In genomic region chr9:89744255-89744648, GRCh38 we compare ENCODE assay signal across 17 cellular contexts.
DNase-seq lines count a peak whose midpoint lies in the region; ATAC-seq and TF ChIP-seq lines count a peak whose summit lies in the region.
"Had no signal": no experiment of that assay in that cellular context is flagged by ENCODE, and none has a peak within 500 bp of the region (broad histone marks: within the 10 kb centered on the region; RNA-seq: fewer than 3 reads in every experiment).

No MANE protein-coding gene starts in this region.

- no peak overlapping the region for H2AFZ ChIP-seq in DND-41 (ENCODE audit: low read depth, low read length)

- no peak overlapping the region for H3K4me3 ChIP-seq in DND-41 (ENCODE audit: low read depth in 1 of 2, low read length in 2 of 2)
- H3K4me3 ChIP-seq in mesendoderm (ENCODE audit: low read length): no peak overlapping the region
- H3K4me3 ChIP-seq in left ventricle myocardium inferior: no peak overlapping the region
- H3K4me3 ChIP-seq: tibial artery had no signal

- peak overlapping the region; percentile 6 for H3K56ac ChIP-seq in mesendoderm (ENCODE audit: low read length)

- H3K9me3 ChIP-seq in DND-41 (ENCODE audit: insufficient read depth, low read length, severe bottlenecking) (no peaks in the 10 kb centered on the region), left ventricle myocardium inferior (replicated peaks) (peaks cover 6% of the 10 kb centered on the region)
- H3K9me3 ChIP-seq: tibial artery had no signal

- POLR2A ChIA-PET in activated CD8-positive, alpha-beta T cell treated with anti-CD3 and anti-CD28 coated beads, Interleukin-2, amount 10 ng/mL, durations not matched to agents 7 days and 5 days (lab: Charles Lee): interaction anchor here (0.6 to 3.4 kb wide), 13 partner anchors 16 to 187 kb away, joined by 3 to 50 read pairs (median 3); partner anchors contain the start of gene GADD45G

- peak overlapping the region; percentile 39 for H3K4me2 ChIP-seq in DND-41 (ENCODE audit: insufficient read depth, low read length)
- no peak overlapping the region for H3K4me2 ChIP-seq in mesendoderm (ENCODE audit: low read length)

- H3K36me3 Mint-ChIP-seq in T-helper 1 cell treated with Interleukin-12 subunit alpha and Interleukin-12 subunit beta and Interleukin-4 antibody, amounts not matched to agents 30 μg/mL and 1 μg/mL, for 36 hours (ENCODE audit: low read depth): peaks cover 13% of the 10 kb centered on the region
- peaks cover 6% of the 10 kb centered on the region for H3K36me3 Mint-ChIP-seq in activated CD8-positive, alpha-beta T cell treated with anti-CD3 and anti-CD28 coated beads, Interleukin-2, amount 10 ng/mL, durations not matched to agents 7 days and 5 days (ENCODE audit: low read depth)

- H3K18ac ChIP-seq in mesendoderm (ENCODE audit: low read length): peak overlapping the region; percentile 28

- H3K36me3 ChIP-seq in DND-41 (ENCODE audit: insufficient read depth, low read length) (no peaks in the 10 kb centered on the region), mesendoderm (ENCODE audit: control insufficient read depth, insufficient read depth, low read length) (no peaks in the 10 kb centered on the region), left ventricle myocardium inferior (no peaks in the 10 kb centered on the region)
- H3K36me3 ChIP-seq: tibial artery had no signal

- no peaks in the 10 kb centered on the region for H3K27me3 Mint-ChIP-seq in T-helper 1 cell treated with Interleukin-12 subunit alpha and Interleukin-12 subunit beta and Interleukin-4 antibody, amounts not matched to agents 30 μg/mL and 1 μg/mL, for 36 hours (ENCODE audit: low read depth)
- H3K27me3 Mint-ChIP-seq in activated CD8-positive, alpha-beta T cell treated with anti-CD3 and anti-CD28 coated beads, Interleukin-2, amount 10 ng/mL, durations not matched to agents 7 days and 5 days (ENCODE audit: low read depth): no peaks in the 10 kb centered on the region

- no peak overlapping the region for H2BK15ac ChIP-seq in mesendoderm (replicated peaks; ENCODE audit: low read depth)

- DNase-seq in T-helper 1 cell: no peak
- no peak for DNase-seq in DND-41
- no peak for DNase-seq in activated CD8-positive, alpha-beta T cell treated with anti-CD3 and anti-CD28 coated beads, Interleukin-2, amount 10 ng/mL, durations not matched to agents 7 days and 5 days
- DNase-seq in mesendoderm: no peak
- no peak for DNase-seq in NCI-H510A (lab: John Stamatoyannopoulos, UW)
- no peak for DNase-seq in left ventricle myocardium inferior
- no peak for DNase-seq in stimulated activated CD8-positive, alpha-beta memory T cell treated with anti-CD3 and anti-CD28 coated beads, Interleukin-4, amount 100 ng/mL, for 48 hours
- DNase-seq: amniotic stem cell, DMS53, HCEC 1CT, Karpas-422, mesenchymal stem cell, NCI-H1105 treated with DMSO at 0.1 percent for 48 hours, tibial artery had no signal

- H3K9ac ChIP-seq in DND-41 (ENCODE audit: low read depth, low read length): peak overlapping the region; percentile 47
- H3K9ac ChIP-seq in mesendoderm (ENCODE audit: low read length): no peak overlapping the region

- peak overlapping the region; percentile 93 for H3K27ac ChIP-seq in DND-41 (ENCODE audit: low read length)
- H3K27ac ChIP-seq in mesendoderm (ENCODE audit: low read depth, low read length): no peak overlapping the region
- H3K27ac ChIP-seq in left ventricle myocardium inferior (replicated peaks): no peak overlapping the region
- H3K27ac ChIP-seq: 22Rv1, tibial artery had no signal

- no peaks in the 10 kb centered on the region for H3K79me2 ChIP-seq in DND-41 (ENCODE audit: insufficient read depth, low read length)
- no peaks in the 10 kb centered on the region for H3K79me2 ChIP-seq in mesendoderm (ENCODE audit: control insufficient read depth, insufficient read depth, low read length)

- no peaks in the 10 kb centered on the region for H3K79me1 ChIP-seq in mesendoderm (ENCODE audit: low read length)

- peak overlapping the region; percentile 68 for H2AK5ac ChIP-seq in mesendoderm (ENCODE audit: low read length)

- no peak overlapping the region for H2BK120ac ChIP-seq in mesendoderm (ENCODE audit: low read depth, low read length)

- no peak for TF ChIP-seq CTCF in DND-41 (IDR thresholded peaks at IDR 0.05; ENCODE audit: borderline replicate concordance, extremely low read depth, low read length, poor library complexity, severe bottlenecking)
- TF ChIP-seq CTCF in left ventricle myocardium inferior (IDR thresholded peaks at IDR 0.05; ENCODE audit: borderline replicate concordance): no peak

- peaks cover 74% of the 10 kb centered on the region for H3K4me1 Mint-ChIP-seq in T-helper 1 cell treated with Interleukin-12 subunit alpha and Interleukin-12 subunit beta and Interleukin-4 antibody, amounts not matched to agents 30 μg/mL and 1 μg/mL, for 36 hours (ENCODE audit: low read depth)
- peaks cover 91% of the 10 kb centered on the region for H3K4me1 Mint-ChIP-seq in activated CD8-positive, alpha-beta T cell treated with anti-CD3 and anti-CD28 coated beads, Interleukin-2, amount 10 ng/mL, durations not matched to agents 7 days and 5 days (ENCODE audit: low read depth)

- no peak for ATAC-seq in DND-41 (ENCODE audit: insufficient read depth, low read depth)
- no peak for ATAC-seq in activated CD8-positive, alpha-beta T cell treated with anti-CD3 and anti-CD28 coated beads, Interleukin-2, amount 10 ng/mL, durations not matched to agents 7 days and 5 days
- ATAC-seq: PC-3 had no signal

- no peak overlapping the region for H3K23ac ChIP-seq in mesendoderm (ENCODE audit: low read length)

- CTCF ChIA-PET in activated CD8-positive, alpha-beta T cell treated with anti-CD3 and anti-CD28 coated beads, Interleukin-2, amount 10 ng/mL, durations not matched to agents 7 days and 5 days (lab: Charles Lee): interaction anchor here (0.9 to 3.9 kb wide), 19 partner anchors 10 to 355 kb away, joined by 3 to 46 read pairs (median 5); partner anchors contain the start of gene GADD45G

- H3K4me3 Mint-ChIP-seq in T-helper 1 cell treated with Interleukin-12 subunit alpha and Interleukin-12 subunit beta and Interleukin-4 antibody, amounts not matched to agents 30 μg/mL and 1 μg/mL, for 36 hours: peak overlapping the region; percentile 80
- H3K4me3 Mint-ChIP-seq in activated CD8-positive, alpha-beta T cell treated with anti-CD3 and anti-CD28 coated beads, Interleukin-2, amount 10 ng/mL, durations not matched to agents 7 days and 5 days: peak overlapping the region; percentile 67

- intact Hi-C loops in left ventricle myocardium inferior (cut with micrococcal nuclease): no loop called here

- peak overlapping the region; percentile 70 for H3K4ac ChIP-seq in mesendoderm (ENCODE audit: low read depth, low read length)

- WGBS in mesendoderm (ENCODE audit: extremely low coverage, insufficient coverage, low lambda C conversion rate): no CpG with 5 or more reads among the region's 8 CpGs

- H4K8ac ChIP-seq in mesendoderm (ENCODE audit: low read depth, low read length): no peak overlapping the region

- peaks cover 71% of the 10 kb centered on the region for H3K4me1 ChIP-seq in DND-41 (ENCODE audit: insufficient read depth, low read length)
- H3K4me1 ChIP-seq in mesendoderm (ENCODE audit: control insufficient read depth, low read depth, low read length): peaks cover 4% of the 10 kb centered on the region
- peaks cover 38% of the 10 kb centered on the region for H3K4me1 ChIP-seq in left ventricle myocardium inferior

- no peaks in the 10 kb centered on the region for H3K9me3 Mint-ChIP-seq in T-helper 1 cell treated with Interleukin-12 subunit alpha and Interleukin-12 subunit beta and Interleukin-4 antibody, amounts not matched to agents 30 μg/mL and 1 μg/mL, for 36 hours
- peaks cover 6% of the 10 kb centered on the region for H3K9me3 Mint-ChIP-seq in activated CD8-positive, alpha-beta T cell treated with anti-CD3 and anti-CD28 coated beads, Interleukin-2, amount 10 ng/mL, durations not matched to agents 7 days and 5 days (ENCODE audit: insufficient read depth)

- no peak overlapping the region for H2BK5ac ChIP-seq in mesendoderm (ENCODE audit: low read length)

- H3K27me3 ChIP-seq in DND-41 (ENCODE audit: insufficient read depth, low read length, poor library complexity) (no peaks in the 10 kb centered on the region), mesendoderm (ENCODE audit: insufficient read depth, low read length, poor library complexity) (no peaks in the 10 kb centered on the region), left ventricle myocardium inferior (ENCODE audit: low read depth) (no peaks in the 10 kb centered on the region)

- H4K20me1 ChIP-seq in DND-41 (ENCODE audit: insufficient read depth, low read length): no peaks in the 10 kb centered on the region; the same call in 1 of the 2 replicates

- H3K27ac Mint-ChIP-seq in T-helper 1 cell treated with Interleukin-12 subunit alpha and Interleukin-12 subunit beta and Interleukin-4 antibody, amounts not matched to agents 30 μg/mL and 1 μg/mL, for 36 hours: peak overlapping the region; percentile 96
- H3K27ac Mint-ChIP-seq in activated CD8-positive, alpha-beta T cell treated with anti-CD3 and anti-CD28 coated beads, Interleukin-2, amount 10 ng/mL, durations not matched to agents 7 days and 5 days: peak overlapping the region; percentile 92

- no peak overlapping the region for H4K5ac ChIP-seq in mesendoderm (ENCODE audit: low read length)
